8 cellular contexts compared by ENCODE assay signal in genomic region chrX:110316351-110317078, GRCh38. TPM values are rescaled to one million over a fixed set of nuclear protein-coding genes. Genes with fewer than 3 reads are reported as not detected.
DNase-seq lines count a peak whose midpoint lies in the region; ATAC-seq and TF ChIP-seq lines count a peak whose summit lies in the region.

No MANE protein-coding gene starts in this region.

- peak; percentile 53 for DNase-seq in activated CD4-positive, alpha-beta T cell treated with anti-CD3 and anti-CD28 coated beads, Interleukin-2, amount 10 ng/mL, durations not matched to agents 24 days and 14 days
- DNase-seq in activated CD4-positive, alpha-beta T cell treated with anti-CD3 and anti-CD28 coated beads for 4 hours = no peak
- DNase-seq in SK-N-SH (peak; percentile 15), fibroblast of mammary gland (ENCODE audit: low read depth) (peak; percentile 12), retinal pigment epithelial cell (ENCODE audit: low read depth) (no peak)

- no peaks in the 10 kb centered on the region for H3K36me3 Mint-ChIP-seq in activated CD4-positive, alpha-beta T cell treated with anti-CD3 and anti-CD28 coated beads, Interleukin-2, amount 10 ng/mL, durations not matched to agents 24 days and 14 days (ENCODE audit: low read depth)

- POLR2A ChIA-PET in SK-N-SH (lab: Yijun Ruan, JAX) = no interaction called here

- peak overlapping the region; percentile 81 for H3K9ac ChIP-seq in SK-N-SH

- peaks cover 2% of the 10 kb centered on the region for H3K27me3 Mint-ChIP-seq in activated CD4-positive, alpha-beta T cell treated with anti-CD3 and anti-CD28 coated beads, Interleukin-2, amount 10 ng/mL, durations not matched to agents 24 days and 14 days

- peak overlapping the region; percentile 92; the same call in 1 of the 2 replicates for H2AFZ ChIP-seq in SK-N-SH (ENCODE audit: low read depth)

- H3F3A ChIP-seq in SK-N-SH (replicated peaks; ENCODE audit: insufficient read depth) = peaks cover 3% of the 10 kb centered on the region

- no peaks in the 10 kb centered on the region; a peak in 3 of 4 replicates for H3K4me1 ChIP-seq in SK-N-SH (ENCODE audit: control insufficient read depth in 1 of 2, insufficient read depth in 2 of 2, low read depth in 1 of 2, low read length in 1 of 2)

- peak overlapping the region; percentile 97 for H3K4me3 Mint-ChIP-seq in activated CD4-positive, alpha-beta T cell treated with anti-CD3 and anti-CD28 coated beads, Interleukin-2, amount 10 ng/mL, durations not matched to agents 24 days and 14 days

- H3K4me3 ChIP-seq in SK-N-SH (ENCODE audit: low read depth in 2 of 2, low read length in 1 of 2) (peak overlapping the region; percentile 75 to 81), fibroblast of mammary gland (ENCODE audit: control insufficient read depth, low read depth, low read length) (peak overlapping the region; percentile 75), retinal pigment epithelial cell (ENCODE audit: low read length) (peak overlapping the region; percentile 73)

- 23% methylated on average over 12 of the region's 12 CpGs for WGBS in SK-N-SH (ENCODE audit: low lambda C conversion rate)

- intact Hi-C loops in activated CD4-positive, alpha-beta T cell treated with anti-CD3 and anti-CD28 coated beads, Interleukin-2, amount 10 ng/mL, durations not matched to agents 24 days and 14 days (cut with micrococcal nuclease) = loop anchor here (5.0 to 10.0 kb wide), 4 partner anchors 96 to 782 kb away; partner anchors contain the start of gene NXT2

- H3K9me3 Mint-ChIP-seq in activated CD4-positive, alpha-beta T cell treated with anti-CD3 and anti-CD28 coated beads, Interleukin-2, amount 10 ng/mL, durations not matched to agents 24 days and 14 days = no peaks in the 10 kb centered on the region

- no peaks in the 10 kb centered on the region for H3K9me3 ChIP-seq in SK-N-SH

- no peak for TF ChIP-seq EP300 in SK-N-SH (IDR thresholded peaks at IDR 0.05; ENCODE audit: borderline replicate concordance in 1 of 2, low read depth in 1 of 2, low read length in 1 of 2)

- CTCF ChIA-PET in SK-N-SH (lab: Yijun Ruan, JAX) = interaction anchor here (0.7 to 1.2 kb wide), 4 partner anchors 9 to 161 kb away, joined by 3 to 5 read pairs (median 3); no protein-coding TSS in a partner anchor

- H3K27ac Mint-ChIP-seq in activated CD4-positive, alpha-beta T cell treated with anti-CD3 and anti-CD28 coated beads, Interleukin-2, amount 10 ng/mL, durations not matched to agents 24 days and 14 days = peak overlapping the region; percentile 88

- peak overlapping the region in 1 of 2 experiments; percentile 62; a peak in 2 of 4 replicates for H3K27ac ChIP-seq in SK-N-SH (ENCODE audit: low read depth in 2 of 2, low read length in 1 of 2)

- TF ChIP-seq CTCF in SK-N-SH (IDR thresholded peaks at IDR 0.05) = no peak
- TF ChIP-seq CTCF in fibroblast of mammary gland (conservative IDR thresholded peaks at IDR 0.05; ENCODE audit: control insufficient read depth, insufficient read depth, low read depth, low read length) = no peak
- no peak for TF ChIP-seq CTCF in retinal pigment epithelial cell (conservative IDR thresholded peaks at IDR 0.05; ENCODE audit: low read depth, low read length)

- no peaks in the 10 kb centered on the region for H3K9me2 ChIP-seq in SK-N-SH

- H3K4me1 Mint-ChIP-seq in activated CD4-positive, alpha-beta T cell treated with anti-CD3 and anti-CD28 coated beads, Interleukin-2, amount 10 ng/mL, durations not matched to agents 24 days and 14 days = peaks cover 15% of the 10 kb centered on the region

- no peak for TF ChIP-seq RAD21 in SK-N-SH (IDR thresholded peaks at IDR 0.05; ENCODE audit: low read length)

- no peaks in the 10 kb centered on the region for H3K27me3 ChIP-seq in SK-N-SH (ENCODE audit: insufficient read depth)

- no peaks in the 10 kb centered on the region for H3K36me3 ChIP-seq in SK-N-SH (replicated peaks in 1 of 2; ENCODE audit: control insufficient read depth in 1 of 2, insufficient read depth in 2 of 2, low read length in 1 of 2)

- peaks cover 45% of the 10 kb centered on the region for H3K79me2 ChIP-seq in SK-N-SH (ENCODE audit: insufficient read depth)

- H4K20me1 ChIP-seq in SK-N-SH (ENCODE audit: insufficient read depth) = peaks cover 4% of the 10 kb centered on the region

- ATAC-seq in HG03469 (IDR thresholded peaks at IDR 0.05; ENCODE audit: unreplicated experiment) = no peak
- no peak for ATAC-seq in GM18873 (IDR thresholded peaks at IDR 0.05; ENCODE audit: low FRiP score, unreplicated experiment)
- no peak for ATAC-seq in HG03378 (IDR thresholded peaks at IDR 0.05; ENCODE audit: unreplicated experiment)

- peak overlapping the region; percentile 75 for H3K4me2 ChIP-seq in SK-N-SH

TF ChIP-seq in SK-N-SH, 30 proteins besides CTCF, POLR2A, EP300 and RAD21:
- TF ChIP-seq ELF1 (IDR thresholded peaks at IDR 0.05) = no peak
- no peak for TF ChIP-seq EZH2phosphoT487 (IDR thresholded peaks at IDR 0.05; ENCODE audit: borderline replicate concordance, low read depth)
- no peak for TF ChIP-seq SIN3A (IDR thresholded peaks at IDR 0.05; ENCODE audit: borderline replicate concordance, low read depth, low read length)
- TF ChIP-seq MEF2A (IDR thresholded peaks at IDR 0.05; ENCODE audit: borderline replicate concordance, low read depth) = no peak
- TF ChIP-seq SMC3 (IDR thresholded peaks at IDR 0.05; ENCODE audit: low read depth, low read length) = no peak
TF ChIP-seq in SK-N-SH: peak in this region for 0.

RNA-seq across cellular contexts. Expression of gene AMMECR1, which starts 1.4 kb away (rescaled TPM):
- total RNA-seq in activated CD4-positive, alpha-beta T cell treated with anti-CD3 and anti-CD28 coated beads, Interleukin-2, amount 10 ng/mL, durations not matched to agents 24 days and 14 days = 12.2 and 15.0 TPM in 2 replicates
- polyA plus RNA-seq in SK-N-SH (2012; rRNA removed) = 1.3 and 1.8 TPM in 2 replicates
- polyA plus RNA-seq in SK-N-SH (2012; cell fraction: cytosol; rRNA removed) = 1.4 and 2.0 TPM in 2 replicates
- 3.2 and 3.7 TPM in 2 replicates for polyA plus RNA-seq in SK-N-SH (2012; cell fraction: nucleus; rRNA removed)

RNA-seq across cellular contexts. Expression of gene RTL9, which starts 42.1 kb away (rescaled TPM):
- total RNA-seq in activated CD4-positive, alpha-beta T cell treated with anti-CD3 and anti-CD28 coated beads, Interleukin-2, amount 10 ng/mL, durations not matched to agents 24 days and 14 days = not detected in 2 replicates
- polyA plus RNA-seq in SK-N-SH (2012; rRNA removed) = 0.02 and 0.05 TPM in 2 replicates
- 0.03 and 0.05 TPM in 2 replicates for polyA plus RNA-seq in SK-N-SH (2012; cell fraction: cytosol; rRNA removed)
- polyA plus RNA-seq in SK-N-SH (2012; cell fraction: nucleus; rRNA removed) = 0.11 and 0.19 TPM in 2 replicates

Comparison
In these comparisons a context has a peak if more than half of its experiments do, and no peak if none do; other contexts are left out.
1. DNase-seq: peak in activated CD4-positive, alpha-beta T cell treated with anti-CD3 and anti-CD28 coated beads, Interleukin-2, amount 10 ng/mL, durations not matched to agents 24 days and 14 days (single experiment), SK-N-SH (single experiment) and fibroblast of mammary gland (single experiment); none in activated CD4-positive, alpha-beta T cell treated with anti-CD3 and anti-CD28 coated beads for 4 hours (0 of 2) and retinal pigment epithelial cell (single experiment).
2. Peak in every context shown above with its lines, with median percentiles within 50 percentile points of each other: H3K4me3 ChIP-seq.